Comparison of ENCODE assay signal across 8 cellular contexts in the genomic region with DNA sequence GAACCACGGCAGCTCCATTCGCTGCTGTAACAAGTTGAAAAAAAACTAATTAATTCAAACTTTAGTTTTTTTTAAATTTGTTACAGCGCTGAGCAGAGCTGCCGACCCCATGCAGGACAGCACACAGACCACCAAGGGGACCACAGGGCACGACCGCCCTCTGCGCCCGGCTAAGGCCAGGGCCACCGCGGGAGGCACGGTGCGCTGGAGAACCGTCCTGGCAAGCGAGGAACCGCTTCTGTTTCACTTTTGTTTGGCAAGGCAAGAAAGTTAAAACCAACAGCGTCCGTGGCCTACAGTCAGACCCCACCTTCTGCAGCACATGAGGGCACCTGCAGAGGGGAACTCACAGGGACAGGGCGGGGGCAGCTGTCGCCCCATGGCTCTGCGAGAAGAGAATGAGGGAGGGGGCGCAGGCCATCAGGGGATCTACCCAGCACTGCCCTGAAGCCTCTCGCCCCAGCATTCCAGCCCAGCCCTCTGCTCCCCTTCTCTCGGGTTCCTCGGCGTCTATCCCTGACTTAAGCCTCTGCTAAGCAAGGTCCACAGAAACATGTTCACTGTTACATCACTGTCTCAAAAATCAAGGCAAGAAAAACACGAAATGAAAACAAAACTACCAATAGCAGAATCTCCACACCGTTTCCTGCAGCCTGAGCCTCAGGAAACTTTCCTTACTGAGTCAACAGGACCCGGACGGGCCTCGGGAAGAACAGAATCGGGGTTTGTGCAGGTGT.
DNase-seq lines count a peak whose midpoint lies in the region; ATAC-seq and TF ChIP-seq lines count a peak whose summit lies in the region.

No MANE protein-coding gene starts in this region.

- peak overlapping the region in 58 of 59 donors; percentile 31 to 91 (median 79) for H3K27ac ChIP-seq in dorsolateral prefrontal cortex
- H3K27ac ChIP-seq in osteoblast (ENCODE audit: low read depth, low read length): peak overlapping the region; percentile 91

- H3K9me3 Mint-ChIP-seq in T-cell: no peaks in the 10 kb centered on the region

- peak overlapping the region; percentile 76 for H2AFZ ChIP-seq in osteoblast (ENCODE audit: low read length)

- H3K4me3 ChIP-seq in dorsolateral prefrontal cortex (peak overlapping the region; percentile 15 to 65 (median 48)), osteoblast (ENCODE audit: insufficient read depth, low read length) (peak overlapping the region; percentile 71)

- H3K9me3 ChIP-seq in osteoblast (ENCODE audit: low read depth, low read length): no peaks in the 10 kb centered on the region

- intact Hi-C loops in dorsolateral prefrontal cortex (cut with DNase I): no loop called here

- H3K36me3 ChIP-seq in osteoblast (ENCODE audit: insufficient read depth, low read length): peaks cover 18% of the 10 kb centered on the region

- H3K79me2 ChIP-seq in osteoblast (ENCODE audit: insufficient read depth, low read length): peaks cover 85% of the 10 kb centered on the region

- DNase-seq in activated gamma-delta T cell treated with Interleukin-2 at 50 U/mL for 16 hours: peak; percentile 27
- no peak for DNase-seq in activated gamma-delta T cell (lab: John Stamatoyannopoulos, UW)
- peak in 26 of 34 experiments; percentile 4 to 44 (median 18) for DNase-seq in T-cell
- DNase-seq in dorsolateral prefrontal cortex: peak in 2 of 10 donors; percentile 33 to 40
- DNase-seq in osteoblast (ENCODE audit: insufficient read length, low spot score, missing footprints): peak; percentile 93
- no peak for DNase-seq in HuH-7 (ENCODE audit: low spot score)
- no peak for DNase-seq in NCI-H526 treated with DMSO at 0.1 percent for 48 hours (lab: John Stamatoyannopoulos, UW)
- no peak for DNase-seq in EL

- H3K27me3 ChIP-seq in dorsolateral prefrontal cortex: no peaks in the 10 kb centered on the region
- no peaks in the 10 kb centered on the region for H3K27me3 ChIP-seq in osteoblast (ENCODE audit: insufficient read depth, low read length)

- H3K4me1 ChIP-seq in osteoblast (ENCODE audit: insufficient read depth, low read length): peaks cover 13% of the 10 kb centered on the region

- H3K27me3 Mint-ChIP-seq in T-cell: peaks cover under 1% of the 10 kb centered on the region in 2 donors

- peak overlapping the region; percentile 94 to 96 for H3K27ac Mint-ChIP-seq in T-cell

- H3K4me2 ChIP-seq in osteoblast (ENCODE audit: insufficient read depth, low read length): peak overlapping the region; percentile 83

- ATAC-seq in T-cell (replicated peaks in 1 of 4): peak; percentile 61 to 82 (median 70)

- H4K20me1 ChIP-seq in osteoblast (ENCODE audit: insufficient read depth, low read length): peaks cover 28% of the 10 kb centered on the region

- CTCF ChIA-PET in T-cell (lab: Charles Lee): no interaction called here

- POLR2A ChIA-PET in T-cell (lab: Charles Lee): no interaction called here

- H3K36me3 Mint-ChIP-seq in T-cell: no peaks in the 10 kb centered on the region

- peaks cover 0 to 37% (median 33%) of the 10 kb centered on the region in 3 donors for H3K4me1 Mint-ChIP-seq in T-cell

- peak overlapping the region; percentile 57 to 85 (median 79) for H3K4me3 Mint-ChIP-seq in T-cell

- TF ChIP-seq CTCF in dorsolateral prefrontal cortex (IDR thresholded peaks at IDR 0.05 in 54 of 56, conservative IDR thresholded peaks at IDR 0.05 in 2 of 56; ENCODE audit: low read depth in 1 of 56, partially characterized antibody in 56 of 56) (no peak), osteoblast (IDR thresholded peaks at IDR 0.05; ENCODE audit: extremely low read depth, low read depth, low read length) (no peak)

Comparison
In these comparisons a context has a peak if more than half of its experiments do, and no peak if none do; other contexts are left out.
1. DNase-seq: peak in activated gamma-delta T cell treated with Interleukin-2 at 50 U/mL for 16 hours (single experiment), T-cell (26 of 34) and osteoblast (single experiment); none in activated gamma-delta T cell (single experiment), HuH-7 (single experiment), NCI-H526 treated with DMSO at 0.1 percent for 48 hours (single experiment) and EL (single experiment).